ENCODE assay signal across 10 cellular contexts in the genomic region with DNA sequence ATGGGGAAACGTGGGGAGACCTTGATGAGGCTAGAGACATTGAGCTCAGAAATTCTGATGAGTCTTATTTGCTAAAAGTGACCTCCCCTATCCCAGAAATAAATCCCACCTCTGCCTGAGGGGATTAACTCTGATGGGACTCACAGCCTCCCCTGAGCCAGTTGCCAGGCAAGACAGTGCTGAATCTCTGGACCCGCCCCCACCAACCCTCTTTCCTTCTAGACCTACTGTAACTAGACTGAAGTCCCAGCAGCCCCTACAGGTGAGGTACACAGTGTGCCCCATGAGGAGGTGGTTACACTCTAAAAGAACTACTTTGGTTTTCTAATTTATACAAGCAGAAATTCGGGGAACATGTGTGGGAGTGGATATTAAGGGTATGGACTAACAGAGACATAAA. TPM values are rescaled to one million over a fixed set of nuclear protein-coding genes. Genes with fewer than 3 reads are reported as not detected.
"Had no signal": no experiment of that assay in that cellular context is flagged by ENCODE, and none has a peak within 500 bp of the region (broad histone marks: within the 10 kb centered on the region; RNA-seq: fewer than 3 reads in every experiment).

No MANE protein-coding gene starts in this region.

- H3K27ac ChIP-seq: GM23248, HL-60 had no signal

- ATAC-seq: HCT116, HepG2 had no signal

- H3K9me3 Mint-ChIP-seq: IgD-negative memory B cell had no signal

- H3K4me1 ChIP-seq: HAP-1 had no signal

- H3K4me3 Mint-ChIP-seq: HFFc6, IgD-negative memory B cell had no signal

- H3K4me3 ChIP-seq: GM23248, HAP-1 had no signal

- H3K36me3 ChIP-seq: HAP-1 had no signal

- DNase-seq: GM23248, HFFc6 had no signal

- H3K27ac Mint-ChIP-seq: HFFc6, IgD-negative memory B cell had no signal

- FAIRE-seq: H1, H54, HepG2 had no signal

- H3K9me3 ChIP-seq: HAP-1 had no signal

- H3K9ac ChIP-seq: GM23248 had no signal

- H2AFZ ChIP-seq: GM23248 had no signal

- H3K36me3 Mint-ChIP-seq: IgD-negative memory B cell had no signal

RNA-seq across cellular contexts. Expression of gene CLRN3, which starts 57.1 kb away (rescaled TPM):
- total RNA-seq: GM23248, H1, HepG2, HFFc6, HT1080 had no signal
- polyA plus RNA-seq: GM23248, H1, HepG2, IgD-negative memory B cell had no signal
